In genomic region chr10:35822316-35822715, GRCh38 we compare ENCODE assay signal across 10 cellular contexts.
DNase-seq lines count a peak whose midpoint lies in the region; ATAC-seq, FAIRE-seq and TF ChIP-seq lines count a peak whose summit lies in the region.
"Had no signal": no experiment of that assay in that cellular context is flagged by ENCODE, and none has a peak within 500 bp of the region (broad histone marks: within the 10 kb centered on the region; RNA-seq: fewer than 3 reads in every experiment).

No MANE protein-coding gene starts in this region.

- TF ChIP-seq CTCF in bronchial epithelial cell (IDR thresholded peaks at IDR 0.05; ENCODE audit: insufficient read depth, low read length, severe bottlenecking) (peak; percentile 78), GM20000 (IDR thresholded peaks at IDR 0.05; ENCODE audit: extremely low read depth, missing control alignments) (no peak)

- FAIRE-seq in bronchial epithelial cell (lab: Jason Lieb, UNC), result no peak
- FAIRE-seq: endothelial cell of umbilical vein had no signal

- intact Hi-C loops in left colon (cut with DNase I, micrococcal nuclease), result no loop called here

- DNase-seq in NCI-H82 (lab: John Stamatoyannopoulos, UW) (peak; percentile 77), NCI-H82 treated with DMSO at 0.1 percent for 48 hours (lab: John Stamatoyannopoulos, UW; ENCODE audit: unreplicated experiment) (no peak), bronchial epithelial cell (ENCODE audit: low read depth) (peak; percentile 82), left colon (peak; percentile 34 to 72), ureter (ENCODE audit: low spot score) (peak; percentile 69), GM20000 (ENCODE audit: low spot score) (no peak)
- DNase-seq: CD4-positive, alpha-beta T cell had no signal

- no peaks in the 10 kb centered on the region for H3K36me3 ChIP-seq in bronchial epithelial cell (ENCODE audit: control insufficient read depth, insufficient read depth, low read length)

- no peaks in the 10 kb centered on the region for H3K27me3 ChIP-seq in bronchial epithelial cell (ENCODE audit: control insufficient read depth, insufficient read depth, low read length)

- no peak overlapping the region for H3K4me3 ChIP-seq in bronchial epithelial cell (ENCODE audit: low read depth, low read length)

- no peak for ATAC-seq in left colon
- no peak for ATAC-seq in GM19463 (IDR thresholded peaks at IDR 0.05; ENCODE audit: unreplicated experiment)
- ATAC-seq in HG02623 (IDR thresholded peaks at IDR 0.05; ENCODE audit: unreplicated experiment), result no peak

Comparison
In these comparisons a context has a peak if more than half of its experiments do, and no peak if none do; other contexts are left out.
1. DNase-seq: peak in NCI-H82 (single experiment), bronchial epithelial cell (single experiment), left colon (2 of 2) and ureter (single experiment); none in NCI-H82 treated with DMSO at 0.1 percent for 48 hours (single experiment) and GM20000 (single experiment).